In the genomic region with DNA sequence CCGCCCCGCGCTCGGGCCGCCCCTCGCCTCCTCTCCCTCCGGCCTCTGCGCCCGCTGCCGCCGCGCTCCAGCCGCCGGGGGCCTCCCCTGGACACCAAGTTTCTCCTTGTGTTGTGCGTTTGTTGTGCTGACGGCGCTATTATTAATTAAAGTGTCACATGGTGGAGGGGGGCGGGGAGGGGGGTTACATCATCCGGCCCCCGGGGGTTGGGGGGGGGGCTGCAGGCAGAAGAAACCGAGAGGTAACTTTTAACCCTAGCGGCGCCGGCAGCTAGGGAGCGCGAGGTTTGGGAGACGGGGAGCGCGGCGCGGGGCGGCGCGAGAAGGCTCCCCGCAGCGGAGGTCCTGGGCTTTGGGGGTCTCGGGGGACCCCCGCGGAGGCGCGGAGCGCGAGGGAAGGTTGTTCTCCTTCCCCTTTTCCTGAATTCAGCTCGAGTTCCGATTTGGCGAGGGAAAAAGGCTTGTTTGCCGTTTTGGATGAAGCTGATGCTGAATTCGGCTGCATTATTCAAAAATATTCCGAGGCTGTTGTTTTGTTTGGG, we compare ENCODE assay signal across 9 cellular contexts. TPM values are rescaled to one million over a fixed set of nuclear protein-coding genes. Genes with fewer than 3 reads are reported as not detected.
DNase-seq lines count a peak whose midpoint lies in the region; ATAC-seq and TF ChIP-seq lines count a peak whose summit lies in the region.
"Had no signal": no experiment of that assay in that cellular context is flagged by ENCODE, and none has a peak within 500 bp of the region (broad histone marks: within the 10 kb centered on the region; RNA-seq: fewer than 3 reads in every experiment).

A gene (minus strand): TSS at position 117 of the 542 bp plus-strand sequence. CDS start 134 bp downstream, outside the sequence.

- peaks cover 86% of the 10 kb centered on the region for H3K27me3 Mint-ChIP-seq in endodermal cell (ENCODE audit: insufficient read depth)

- CTCF ChIA-PET in GM10248 (lab: Yijun Ruan, JAX): interaction anchor here (1.1 to 3.7 kb wide), 4 partner anchors 9 to 24 kb away, joined by 3 to 9 read pairs (median 7); no protein-coding TSS in a partner anchor

- H3K9me3 ChIP-seq in endodermal cell (ENCODE audit: control insufficient read depth, low read length) (no peaks in the 10 kb centered on the region), skeletal muscle satellite cell (replicated peaks; ENCODE audit: low read length) (no peaks in the 10 kb centered on the region)

- H3K4me1 Mint-ChIP-seq in endodermal cell: peaks cover 30% of the 10 kb centered on the region

- peak within 1 kb of the TSS; percentile 66 for H3K4me3 Mint-ChIP-seq in endodermal cell

- WGBS in endodermal cell (ENCODE audit: insufficient coverage in 1 of 2, insufficient read length in 1 of 2), 2 experiments: 0% methylated on average over 20 to 43 of the region's 49 CpGs

- POLR2A ChIA-PET in GM10248 (lab: Yijun Ruan, JAX): no interaction called here

- H3K4me1 ChIP-seq in endodermal cell (ENCODE audit: control insufficient read depth, insufficient read depth, low read length) (peaks cover 11% of the 10 kb centered on the region), skeletal muscle satellite cell (ENCODE audit: control insufficient read depth, insufficient read depth, low read length) (peaks cover 12% of the 10 kb centered on the region)

- H3K27me3 ChIP-seq in endodermal cell (ENCODE audit: control insufficient read depth, insufficient read depth, low read length, poor library complexity, severe bottlenecking) (peaks cover 73% of the 10 kb centered on the region), skeletal muscle satellite cell (ENCODE audit: control insufficient read depth, insufficient read depth, low read length) (peaks cover 70% of the 10 kb centered on the region)

- peak within 1 kb of the TSS; percentile 3 for H3K27ac Mint-ChIP-seq in endodermal cell

- peak within 1 kb of the TSS; percentile 78 for H3K4me2 ChIP-seq in skeletal muscle satellite cell (ENCODE audit: low read length)

- no peaks in the 10 kb centered on the region for H3K36me3 Mint-ChIP-seq in endodermal cell (ENCODE audit: low read depth)

- peak within 1 kb of the TSS; percentile 49 for H3K9ac ChIP-seq in endodermal cell (ENCODE audit: extremely low read depth, low read length, poor library complexity, severe bottlenecking)
- H3K9ac ChIP-seq in skeletal muscle satellite cell (ENCODE audit: low read depth, low read length): no peak within 1 kb of the TSS

- no peaks in the 10 kb centered on the region for H3K36me3 ChIP-seq in endodermal cell (ENCODE audit: control insufficient read depth, insufficient read depth, low read length)
- no peaks in the 10 kb centered on the region for H3K36me3 ChIP-seq in skeletal muscle satellite cell (ENCODE audit: insufficient read depth, low read length)

- H3K9me3 Mint-ChIP-seq in endodermal cell: no peaks in the 10 kb centered on the region

- no peak for DNase-seq in AG09309 (ENCODE audit: low read depth)
- DNase-seq in NCI-H510A (lab: John Stamatoyannopoulos, UW): peak; percentile 69
- DNase-seq in endodermal cell: peak; percentile 86
- DNase-seq in hepatic stellate cell (ENCODE audit: low spot score): no peak
- no peak for DNase-seq in activated gamma-delta T cell treated with Interleukin-2 at 50 U/mL for 16 hours
- DNase-seq in GM10248 (ENCODE audit: extremely low spot score): no peak

- no peak within 1 kb of the TSS for H3K27ac ChIP-seq in endodermal cell (ENCODE audit: low read depth, low read length)
- H3K27ac ChIP-seq: HL-60 had no signal

- H3K4me3 ChIP-seq in AG09309 (ENCODE audit: control insufficient read depth, low read depth, low read length): peak within 1 kb of the TSS; percentile 11
- peak within 1 kb of the TSS; percentile 80 for H3K4me3 ChIP-seq in endodermal cell (ENCODE audit: low read length)
- H3K4me3 ChIP-seq in skeletal muscle satellite cell (ENCODE audit: low read length): peak within 1 kb of the TSS; percentile 59

- peak; percentile 13 for ATAC-seq in GM19351 (IDR thresholded peaks at IDR 0.05; ENCODE audit: unreplicated experiment)

- TF ChIP-seq CTCF in AG09309 (IDR thresholded peaks at IDR 0.05; ENCODE audit: control insufficient read depth, insufficient read depth, low read depth, low read length, missing control alignments) (no peak), endodermal cell (conservative IDR thresholded peaks at IDR 0.05) (no peak), GM10248 (IDR thresholded peaks at IDR 0.05; ENCODE audit: control extremely low read depth, extremely low read depth, low read depth, missing control alignments) (no peak)

RNA-seq across cellular contexts. Expression of the gene that starts here (rescaled TPM):
- total RNA-seq in endodermal cell: 1 to 10 TPM; 1.4 to 1.6 TPM
- polyA plus RNA-seq in endodermal cell (2013, experiment 1 of 2): 1.0 TPM
- 0.54 TPM for polyA plus RNA-seq in endodermal cell (2013, experiment 2 of 2)
- under 0.01 TPM in 2 replicates for total RNA-seq in skeletal muscle satellite cell (2012; rRNA removed)

Comparison
In these comparisons a context has a peak if more than half of its experiments do, and no peak if none do; other contexts are left out.
1. DNase-seq: peak in NCI-H510A (single experiment) and endodermal cell (single experiment); none in AG09309 (single experiment), hepatic stellate cell (single experiment), activated gamma-delta T cell treated with Interleukin-2 at 50 U/mL for 16 hours (single experiment) and GM10248 (single experiment).
2. H3K4me3 ChIP-seq: peak in every context shown above with its lines; median percentile 80 in endodermal cell; 59 in skeletal muscle satellite cell; 11 in AG09309.